Comparison of ENCODE assay signal across 28 cellular contexts in genomic region chr14:99854831-99855230, GRCh38.
"Had no signal": no experiment of that assay in that cellular context is flagged by ENCODE, and none has a peak within 500 bp of the region (broad histone marks: within the 10 kb centered on the region; RNA-seq: fewer than 3 reads in every experiment).

No MANE protein-coding gene starts in this region.

- H3K4me1 ChIP-seq: testis, transverse colon had no signal

- H3K27ac ChIP-seq: gastroesophageal sphincter, parathyroid adenoma, testis, transverse colon had no signal

- DNase-seq: activated CD4-positive, alpha-beta memory T cell treated with anti-CD3 and anti-CD28 coated beads for 36 hours; activated CD4-positive, alpha-beta T cell treated with anti-CD3 and anti-CD28 coated beads, Interleukin-2, amount 10 ng/mL, durations not matched to agents 24 days and 14 days; activated CD4-positive, CD25-positive, alpha-beta regulatory T cell treated with anti-CD3 and anti-CD28 coated beads, Interleukin-2, amount 50 U/mL, for 72 hours; activated gamma-delta T cell treated with Interleukin-2 at 50 U/mL for 16 hours; activated naive CD4-positive, alpha-beta T cell treated with anti-CD3 and anti-CD28 coated beads, Interleukin-2, amount 50 U/mL, for 16 hours; activated naive CD8-positive, alpha-beta T cell treated with anti-CD3 and anti-CD28 coated beads, Interleukin-2, amount 50 U/mL, for 24 hours; activated T-cell treated with anti-CD3 and anti-CD28 coated beads, Interleukin-2, amount 50 U/mL, for 4 hours; effector CD8-positive, alpha-beta T cell; head of caudate nucleus; hippocampal formation; kidney; left colon; mammary epithelial cell; naive B cell; nucleus accumbens; right cardiac atrium; stimulated activated CD4-positive, alpha-beta T cell treated with anti-CD3 and anti-CD28 coated beads, Interleukin-15, amount 100 ng/mL, for 24 hours; stimulated activated CD4-positive, alpha-beta T cell treated with anti-CD3 and anti-CD28 coated beads, Interleukin-2, amount 100 ng/mL, for 24 hours; stimulated activated naive B cell treated with anti-CD40 and anti-IgM and Interleukin-4, amounts not matched to agents 10 μg/mL and 1 μg/mL and 100 μg/mL, for 72 hours; T1000; testis; transverse colon had no signal

- H3K4me3 Mint-ChIP-seq: activated CD4-positive, alpha-beta memory T cell treated with anti-CD3 and anti-CD28 coated beads for 36 hours; activated CD4-positive, alpha-beta T cell treated with anti-CD3 and anti-CD28 coated beads, Interleukin-2, amount 10 ng/mL, durations not matched to agents 24 days and 14 days; activated naive CD8-positive, alpha-beta T cell treated with anti-CD3 and anti-CD28 coated beads, Interleukin-2, amount 50 U/mL, for 24 hours; activated T-cell treated with anti-CD3 and anti-CD28 coated beads, Interleukin-2, amount 50 U/mL, for 4 hours; activated T-helper 17 cell treated with anti-CD3 and anti-CD28 coated beads, Interleukin-2, amount 50 U/mL, for 72 hours; central memory CD8-positive, alpha-beta T cell; dendritic cell treated with granulocyte-macrophage colony-stimulating factor and Interleukin-4, amounts not matched to agents 40 ng/mL and 50 ng/mL, for 4 days; naive B cell; stimulated activated naive B cell treated with anti-CD40 and anti-IgM and Interleukin-4, amounts not matched to agents 10 μg/mL and 1 μg/mL and 100 μg/mL, for 72 hours; T-helper 1 cell treated with Interleukin-12 subunit alpha and Interleukin-12 subunit beta and Interleukin-4 antibody, amounts not matched to agents 30 μg/mL and 1 μg/mL, for 36 hours had no signal

- H2AFZ ChIP-seq: parathyroid adenoma had no signal

- H3K36me3 Mint-ChIP-seq: naive B cell; stimulated activated naive B cell treated with anti-CD40 and anti-IgM and Interleukin-4, amounts not matched to agents 10 μg/mL and 1 μg/mL and 100 μg/mL, for 72 hours had no signal

- H3K9me3 ChIP-seq: gastroesophageal sphincter, testis, transverse colon had no signal

- H3K4me3 ChIP-seq: gastroesophageal sphincter, testis, transverse colon had no signal

- H3K27ac Mint-ChIP-seq: activated CD4-positive, alpha-beta memory T cell treated with anti-CD3 and anti-CD28 coated beads for 36 hours; activated CD4-positive, alpha-beta T cell treated with anti-CD3 and anti-CD28 coated beads, Interleukin-2, amount 10 ng/mL, durations not matched to agents 24 days and 14 days; activated naive CD8-positive, alpha-beta T cell treated with anti-CD3 and anti-CD28 coated beads, Interleukin-2, amount 50 U/mL, for 24 hours; activated T-helper 17 cell treated with anti-CD3 and anti-CD28 coated beads, Interleukin-2, amount 50 U/mL, for 72 hours; dendritic cell treated with granulocyte-macrophage colony-stimulating factor and Interleukin-4, amounts not matched to agents 40 ng/mL and 50 ng/mL, for 4 days; naive B cell; stimulated activated naive B cell treated with anti-CD40 and anti-IgM and Interleukin-4, amounts not matched to agents 10 μg/mL and 1 μg/mL and 100 μg/mL, for 72 hours; T-helper 1 cell treated with Interleukin-12 subunit alpha and Interleukin-12 subunit beta and Interleukin-4 antibody, amounts not matched to agents 30 μg/mL and 1 μg/mL, for 36 hours had no signal

- H3K9me3 Mint-ChIP-seq: activated CD4-positive, alpha-beta memory T cell treated with anti-CD3 and anti-CD28 coated beads for 36 hours; activated CD4-positive, alpha-beta T cell treated with anti-CD3 and anti-CD28 coated beads, Interleukin-2, amount 10 ng/mL, durations not matched to agents 24 days and 14 days; activated naive CD8-positive, alpha-beta T cell treated with anti-CD3 and anti-CD28 coated beads, Interleukin-2, amount 50 U/mL, for 24 hours; activated T-cell treated with anti-CD3 and anti-CD28 coated beads, Interleukin-2, amount 50 U/mL, for 4 hours; activated T-helper 17 cell treated with anti-CD3 and anti-CD28 coated beads, Interleukin-2, amount 50 U/mL, for 72 hours; central memory CD8-positive, alpha-beta T cell; dendritic cell treated with granulocyte-macrophage colony-stimulating factor and Interleukin-4, amounts not matched to agents 40 ng/mL and 50 ng/mL, for 4 days; T-helper 1 cell treated with Interleukin-12 subunit alpha and Interleukin-12 subunit beta and Interleukin-4 antibody, amounts not matched to agents 30 μg/mL and 1 μg/mL, for 36 hours had no signal

- H3K36me3 ChIP-seq: transverse colon had no signal

- ATAC-seq: activated naive CD8-positive, alpha-beta T cell treated with anti-CD3 and anti-CD28 coated beads, Interleukin-2, amount 50 U/mL, for 24 hours; activated T-cell treated with anti-CD3 and anti-CD28 coated beads, Interleukin-2, amount 50 U/mL, for 4 hours; activated T-helper 17 cell treated with anti-CD3 and anti-CD28 coated beads, Interleukin-2, amount 50 U/mL, for 72 hours; gastroesophageal sphincter; left colon; right cardiac atrium; stimulated activated naive B cell treated with anti-CD40 and anti-IgM and Interleukin-4, amounts not matched to agents 10 μg/mL and 1 μg/mL and 100 μg/mL, for 72 hours had no signal

- H3K4me1 Mint-ChIP-seq: activated CD4-positive, alpha-beta T cell treated with anti-CD3 and anti-CD28 coated beads, Interleukin-2, amount 10 ng/mL, durations not matched to agents 24 days and 14 days; activated naive CD8-positive, alpha-beta T cell treated with anti-CD3 and anti-CD28 coated beads, Interleukin-2, amount 50 U/mL, for 24 hours; activated T-helper 17 cell treated with anti-CD3 and anti-CD28 coated beads, Interleukin-2, amount 50 U/mL, for 72 hours; central memory CD8-positive, alpha-beta T cell; naive B cell had no signal
